21 cellular contexts compared by ENCODE assay signal in genomic region chr17:1947229-1947742, GRCh38.
DNase-seq lines count a peak whose midpoint lies in the region; ATAC-seq, FAIRE-seq and TF ChIP-seq lines count a peak whose summit lies in the region.
"Had no signal": no experiment of that assay in that cellular context is flagged by ENCODE, and none has a peak within 500 bp of the region (broad histone marks: within the 10 kb centered on the region; RNA-seq: fewer than 3 reads in every experiment).

No MANE protein-coding gene starts in this region.

- DNase-seq in HepG2 (ENCODE audit: low spot score) = peak; percentile 36
- DNase-seq in right lobe of liver = no peak
- peak; percentile 82 for DNase-seq in cardiac septum (ENCODE audit: low spot score)
- DNase-seq in lower lobe of right lung = peak; percentile 59
- DNase-seq in upper lobe of right lung = no peak
- no peak for DNase-seq in NCI-H2171 (lab: John Stamatoyannopoulos, UW)
- no peak for DNase-seq in chondrocyte (ENCODE audit: low spot score)
- DNase-seq in NCI-H1092 treated with DMSO at 0.1 percent for 48 hours (lab: John Stamatoyannopoulos, UW) = no peak
- DNase-seq: activated CD4-positive, alpha-beta T cell treated with anti-CD3 and anti-CD28 coated beads, Interleukin-2, amount 50 U/mL, for 4 hours; activated CD4-positive, CD25-positive, alpha-beta regulatory T cell; activated CD8-positive, alpha-beta memory T cell treated with anti-CD3 and anti-CD28 coated beads, Interleukin-2, amount 50 U/mL, for 4 hours; CD8-positive, alpha-beta memory T cell; glutamatergic neuron; HFFc6; NCI-H526; psoas muscle; small intestine; stimulated activated CD4-positive, alpha-beta T cell treated with anti-CD3 and anti-CD28 coated beads, Interleukin-1b, Interleukin-23, amount 100 ng/mL, for 48 hours had no signal

- no peaks in the 10 kb centered on the region for H3K36me3 Mint-ChIP-seq in chondrocyte (ENCODE audit: low read depth)
- H3K36me3 Mint-ChIP-seq: activated naive CD4-positive, alpha-beta T cell treated with anti-CD3 and anti-CD28 coated beads, Interleukin-2, amount 50 U/mL, for 72 hours; CD8-positive, alpha-beta memory T cell had no signal

- no peak for TF ChIP-seq CTCF in HepG2 (CRISPR knock-in tag; IDR thresholded peaks at IDR 0.05)
- no peak for TF ChIP-seq CTCF in right lobe of liver (IDR thresholded peaks at IDR 0.05)
- no peak for TF ChIP-seq CTCF in lower lobe of right lung (IDR thresholded peaks at IDR 0.05)
- TF ChIP-seq CTCF in upper lobe of right lung (IDR thresholded peaks at IDR 0.05) = no peak
- TF ChIP-seq CTCF in chondrocyte (IDR thresholded peaks at IDR 0.05) = no peak

- no peak overlapping the region for H2AFZ ChIP-seq in HepG2 (ENCODE audit: low read length)

- in situ Hi-C loops in HepG2 (cut with HindIII; ENCODE audit: extremely low pct_ligation_motif_present, low pct_unique_long_range_greater_than_20kb) = no loop called here

- TF ChIP-seq RAD21 in HepG2 (CRISPR knock-in tag; IDR thresholded peaks at IDR 0.05) = no peak

- TF ChIP-seq POLR2A in HepG2 (IDR thresholded peaks at IDR 0.05; ENCODE audit: insufficient read depth in 1 of 2, low read depth in 2 of 2, low read length in 2 of 2) (no peak), right lobe of liver (IDR thresholded peaks at IDR 0.05) (no peak)

- H3K9me3 ChIP-seq in HepG2 (ENCODE audit: low read length) (no peaks in the 10 kb centered on the region), right lobe of liver (no peaks in the 10 kb centered on the region), lower lobe of right lung (no peaks in the 10 kb centered on the region), upper lobe of right lung (no peaks in the 10 kb centered on the region)
- H3K9me3 ChIP-seq: psoas muscle had no signal

- ATAC-seq in HepG2 (peak; percentile 68), right lobe of liver (no peak), lower lobe of right lung (peak; percentile 70 to 75), upper lobe of right lung (peak; percentile 72)
- ATAC-seq: activated naive CD4-positive, alpha-beta T cell treated with anti-CD3 and anti-CD28 coated beads, Interleukin-2, amount 50 U/mL, for 72 hours; psoas muscle had no signal

- 0% methylated on average over 6 of the region's 22 CpGs for WGBS in HepG2 (ENCODE audit: low lambda C conversion rate)
- WGBS in right lobe of liver (ENCODE audit: insufficient coverage, low coverage, low lambda C conversion rate, missing lambda C conversion rate) = 90% methylated on average over 6 of the region's 22 CpGs

- no peaks in the 10 kb centered on the region for H3K36me3 ChIP-seq in HepG2 (replicated peaks in 1 of 2; ENCODE audit: control insufficient read depth in 1 of 2, insufficient read depth in 2 of 2, low read length in 2 of 2)
- no peaks in the 10 kb centered on the region for H3K36me3 ChIP-seq in right lobe of liver
- no peaks in the 10 kb centered on the region for H3K36me3 ChIP-seq in lower lobe of right lung
- H3K36me3 ChIP-seq in upper lobe of right lung = no peaks in the 10 kb centered on the region

- CTCF ChIA-PET in HepG2 (lab: Yijun Ruan, JAX; ENCODE audit: low intra/inter-chr PET ratio, low total read pairs) = no interaction called here

- POLR2A ChIA-PET in HepG2 (lab: Yijun Ruan, JAX) = interaction anchor here (1.0 to 1.4 kb wide), 5 partner anchors 10 to 137 kb away, joined by 3 to 8 read pairs (median 5); no protein-coding TSS in a partner anchor

- H3K4me3 ChIP-seq in HepG2 (replicated peaks in 1 of 3; ENCODE audit: insufficient read depth in 1 of 3, low read depth in 2 of 3, low read length in 3 of 3) (peak overlapping the region; percentile 46 to 69 (median 52)), right lobe of liver (no peak overlapping the region), lower lobe of right lung (no peak overlapping the region), upper lobe of right lung (no peak overlapping the region)
- H3K4me3 ChIP-seq: psoas muscle had no signal

- peaks cover 7 to 21% of the 10 kb centered on the region in 2 experiments; a peak in 4 of 5 replicates for H3K27me3 ChIP-seq in HepG2 (ENCODE audit: control insufficient read depth in 1 of 2, insufficient read depth in 2 of 2, low read length in 2 of 2)
- H3K27me3 ChIP-seq in right lobe of liver = no peaks in the 10 kb centered on the region
- H3K27me3 ChIP-seq in lower lobe of right lung (ENCODE audit: low read depth) = no peaks in the 10 kb centered on the region
- no peaks in the 10 kb centered on the region for H3K27me3 ChIP-seq in upper lobe of right lung

- H3K9me3 Mint-ChIP-seq in chondrocyte (ENCODE audit: low read depth) = no peaks in the 10 kb centered on the region
- H3K9me3 Mint-ChIP-seq: activated naive CD4-positive, alpha-beta T cell treated with anti-CD3 and anti-CD28 coated beads, Interleukin-2, amount 50 U/mL, for 72 hours; CD8-positive, alpha-beta memory T cell; HFFc6; neural crest cell had no signal

- peak overlapping the region; percentile 27; the same call in 1 of the 2 replicates for H3K9ac ChIP-seq in HepG2 (ENCODE audit: insufficient read depth, low read depth, low read length)

- BruUV-seq in HepG2 (replicated peaks; lab: Mats Ljungman, UMichigan) = no TSS peak

- H3K27ac ChIP-seq in HepG2 (ENCODE audit: extremely low read length, insufficient read depth, low read length) (no peak overlapping the region), right lobe of liver (no peak overlapping the region), lower lobe of right lung (no peak overlapping the region), upper lobe of right lung (no peak overlapping the region)
- H3K27ac ChIP-seq: psoas muscle had no signal

- no peak overlapping the region for H3K4me3 Mint-ChIP-seq in chondrocyte (ENCODE audit: unreplicated experiment)
- H3K4me3 Mint-ChIP-seq: CD8-positive, alpha-beta memory T cell; HFFc6; neural crest cell had no signal

- peaks cover 30% of the 10 kb centered on the region for H3K4me1 ChIP-seq in HepG2 (ENCODE audit: insufficient read depth, low read length)
- H3K4me1 ChIP-seq in right lobe of liver = no peaks in the 10 kb centered on the region
- no peaks in the 10 kb centered on the region for H3K4me1 ChIP-seq in lower lobe of right lung
- H3K4me1 ChIP-seq in upper lobe of right lung = no peaks in the 10 kb centered on the region
- H3K4me1 ChIP-seq: psoas muscle had no signal

- no peaks in the 10 kb centered on the region for H3K79me2 ChIP-seq in HepG2 (ENCODE audit: insufficient read depth, low read length)

- H3K4me2 ChIP-seq in HepG2 (ENCODE audit: low read depth, low read length) = peak overlapping the region; percentile 80

- no peaks in the 10 kb centered on the region for H4K20me1 ChIP-seq in HepG2 (ENCODE audit: insufficient read depth, low read length)

- TF ChIP-seq EP300 in HepG2 (IDR thresholded peaks at IDR 0.05; ENCODE audit: low read depth in 2 of 2, low read length in 2 of 2) (no peak), HepG2 (CRISPR knock-in tag; IDR thresholded peaks at IDR 0.05; ENCODE audit: borderline replicate concordance) (no peak)

- H3K27ac Mint-ChIP-seq in chondrocyte (ENCODE audit: unreplicated experiment) = no peak overlapping the region
- H3K27ac Mint-ChIP-seq: activated naive CD4-positive, alpha-beta T cell treated with anti-CD3 and anti-CD28 coated beads, Interleukin-2, amount 50 U/mL, for 72 hours; HFFc6 had no signal

- intact Hi-C loops in HepG2 (cut with micrococcal nuclease; ENCODE audit: unreplicated experiment) (no loop called here), right lobe of liver (cut with DNase I) (no loop called here), cardiac septum (cut with DNase I) (no loop called here), lower lobe of right lung (cut with DNase I) (no loop called here), upper lobe of right lung (cut with DNase I) (no loop called here)

- no peak for FAIRE-seq in HepG2 (lab: Jason Lieb, UNC)
- FAIRE-seq: astrocyte, small intestine had no signal

- peaks cover 10% of the 10 kb centered on the region for H3K27me3 Mint-ChIP-seq in chondrocyte (ENCODE audit: low read depth)

- no peaks in the 10 kb centered on the region for H3K4me1 Mint-ChIP-seq in chondrocyte (ENCODE audit: low read depth)
- H3K4me1 Mint-ChIP-seq: CD8-positive, alpha-beta memory T cell had no signal

TF ChIP-seq in HepG2, 621 proteins besides CTCF, POLR2A, EP300 and RAD21 (continues in another document):
- TF ChIP-seq RXRB (CRISPR knock-in tag; IDR thresholded peaks at IDR 0.05; ENCODE audit: borderline replicate concordance) (no peak), TAF1 (CRISPR knock-in tag; IDR thresholded peaks at IDR 0.05) (no peak), STAT6 (CRISPR knock-in tag; IDR thresholded peaks at IDR 0.05; ENCODE audit: borderline replicate concordance) (no peak), TBX2 (CRISPR knock-in tag; IDR thresholded peaks at IDR 0.05; ENCODE audit: borderline replicate concordance) (0 out of 2 replicates have a peak, but pooled peaks have one; percentile 5), ZNF772 (CRISPR knock-in tag; IDR thresholded peaks at IDR 0.05) (no peak), ZNF740 (CRISPR knock-in tag; IDR thresholded peaks at IDR 0.05) (no peak), FOXP1 (IDR thresholded peaks at IDR 0.05) (no peak), FOXP1 (CRISPR knock-in tag; IDR thresholded peaks at IDR 0.05) (no peak)

Comparison
In these comparisons a context has a peak if more than half of its experiments do, and no peak if none do; other contexts are left out.
1. ATAC-seq: peak in HepG2 (single experiment), lower lobe of right lung (2 of 2) and upper lobe of right lung (single experiment); none in right lobe of liver (0 of 4).
2. DNase-seq: peak in HepG2 (single experiment), cardiac septum (single experiment) and lower lobe of right lung (single experiment); none in right lobe of liver (0 of 3), upper lobe of right lung (single experiment), NCI-H2171 (single experiment), chondrocyte (single experiment) and NCI-H1092 treated with DMSO at 0.1 percent for 48 hours (single experiment).
3. H3K4me3 ChIP-seq: peak in HepG2 (3 of 3); none in right lobe of liver (0 of 3), lower lobe of right lung (single experiment) and upper lobe of right lung (single experiment).